14 cellular contexts compared by ENCODE assay signal in the genomic region with DNA sequence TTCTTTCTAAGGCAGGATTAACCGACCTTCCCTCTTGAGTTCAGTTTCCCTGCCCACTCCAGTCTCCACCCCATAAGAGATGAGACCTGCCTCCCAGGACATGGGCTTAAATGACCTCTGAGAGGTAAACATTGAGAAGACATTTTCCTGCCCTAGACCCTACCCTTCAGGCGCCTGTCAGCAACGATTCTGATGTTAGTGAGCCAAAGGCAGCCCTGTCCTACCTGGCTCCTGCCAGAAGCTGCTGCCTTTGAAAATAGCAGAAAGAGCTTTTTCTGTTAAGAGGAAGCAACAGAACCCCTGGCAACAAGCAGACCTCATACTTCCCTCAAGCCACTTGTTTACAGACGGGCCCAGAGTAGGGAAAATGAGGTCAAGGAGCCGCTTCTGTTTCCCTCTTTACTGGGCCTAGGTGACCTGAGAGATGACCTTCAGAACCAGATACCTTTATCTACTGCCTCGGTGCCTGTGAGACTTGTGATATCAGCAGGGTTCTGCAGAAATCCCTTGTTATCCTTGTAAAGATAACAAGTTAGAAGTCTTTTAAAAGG. TPM values are rescaled to one million over a fixed set of nuclear protein-coding genes. Genes with fewer than 3 reads are reported as not detected.
A peak's percentile ranks its signal among the peaks of the same experiment; 100 is the strongest.
DNase-seq lines count a peak whose midpoint lies in the region; ATAC-seq lines count a peak whose summit lies in the region.
"Had no signal": no experiment of that assay in that cellular context is flagged by ENCODE, and none has a peak within 500 bp of the region (broad histone marks: within the 10 kb centered on the region; RNA-seq: fewer than 3 reads in every experiment).

No MANE protein-coding gene starts in this region.

- peak overlapping the region; percentile 73 for H3K27ac Mint-ChIP-seq in activated T-helper 17 cell treated with anti-CD3 and anti-CD28 coated beads, Interleukin-2, amount 50 U/mL, for 72 hours

- H3K9me3 Mint-ChIP-seq in activated T-helper 17 cell treated with anti-CD3 and anti-CD28 coated beads, Interleukin-2, amount 50 U/mL, for 72 hours: no peaks in the 10 kb centered on the region

- no peaks in the 10 kb centered on the region for H4K20me1 ChIP-seq in BLaER1

- no peak overlapping the region for H3K4me3 ChIP-seq in BLaER1
- no peak overlapping the region for H3K4me3 ChIP-seq in mucosa of stomach (ENCODE audit: low read length)

- peak; percentile 28 for ATAC-seq in activated T-helper 17 cell treated with anti-CD3 and anti-CD28 coated beads, Interleukin-2, amount 50 U/mL, for 72 hours (replicated peaks)
- ATAC-seq in GM18873 (IDR thresholded peaks at IDR 0.05; ENCODE audit: low FRiP score, unreplicated experiment) (no peak), HG02884 (IDR thresholded peaks at IDR 0.05; ENCODE audit: unreplicated experiment) (no peak)

- H3K27ac ChIP-seq in BLaER1: no peak overlapping the region; the same call in 1 of the 2 replicates
- H3K27ac ChIP-seq: C4-2B, VCaP had no signal

- H3K27me3 ChIP-seq in BLaER1 (no peaks in the 10 kb centered on the region), mucosa of stomach (ENCODE audit: control insufficient read depth, insufficient read depth, low read length) (no peaks in the 10 kb centered on the region)

- no peaks in the 10 kb centered on the region for H3K27me3 Mint-ChIP-seq in activated T-helper 17 cell treated with anti-CD3 and anti-CD28 coated beads, Interleukin-2, amount 50 U/mL, for 72 hours

- H3K4me3 Mint-ChIP-seq in activated T-helper 17 cell treated with anti-CD3 and anti-CD28 coated beads, Interleukin-2, amount 50 U/mL, for 72 hours: peak overlapping the region; percentile 41

- peaks cover 5% of the 10 kb centered on the region for H3K4me1 Mint-ChIP-seq in activated T-helper 17 cell treated with anti-CD3 and anti-CD28 coated beads, Interleukin-2, amount 50 U/mL, for 72 hours

- H3K36me3 ChIP-seq in BLaER1: no peaks in the 10 kb centered on the region
- H3K36me3 ChIP-seq in mucosa of stomach (ENCODE audit: control insufficient read depth, insufficient read depth, low read length): no peaks in the 10 kb centered on the region

- H3K9ac ChIP-seq in BLaER1 (no peak overlapping the region), mucosa of stomach (ENCODE audit: low read length) (peak overlapping the region; percentile 38)

- H3K36me3 Mint-ChIP-seq in activated T-helper 17 cell treated with anti-CD3 and anti-CD28 coated beads, Interleukin-2, amount 50 U/mL, for 72 hours (ENCODE audit: low read depth): no peaks in the 10 kb centered on the region

- DNase-seq in KG1 (lab: John Stamatoyannopoulos, UW): peak; percentile 37
- DNase-seq in NCI-H2081 (lab: John Stamatoyannopoulos, UW): no peak
- DNase-seq in NCI-H82 (lab: John Stamatoyannopoulos, UW): no peak
- DNase-seq: kidney, NCI-H1105 had no signal

- peak overlapping the region; percentile 69 for H3K4me2 ChIP-seq in BLaER1

- H3K4me1 ChIP-seq in BLaER1: peaks cover 28% of the 10 kb centered on the region
- H3K4me1 ChIP-seq in mucosa of stomach (ENCODE audit: control insufficient read depth, insufficient read depth, low read length): peaks cover 46% of the 10 kb centered on the region

- H3K9me3 ChIP-seq in BLaER1: no peaks in the 10 kb centered on the region
- H3K9me3 ChIP-seq in mucosa of stomach (ENCODE audit: control insufficient read depth, low read length): no peaks in the 10 kb centered on the region

RNA-seq across cellular contexts. Expression of a gene that starts 52.0 kb away (rescaled TPM):
- total RNA-seq in activated T-helper 17 cell treated with anti-CD3 and anti-CD28 coated beads, Interleukin-2, amount 50 U/mL, for 72 hours: not detected
- total RNA-seq: fibroblast of lung, kidney, posterior vena cava had no signal
